In genomic region chr2:30298302-30298701, GRCh38 we compare ENCODE assay signal across 1 cellular context.
TF ChIP-seq lines count a peak whose summit lies in the region.

No MANE protein-coding gene starts in this region.

TF ChIP-seq in GM12878, 131 proteins besides CTCF, POLR2A, EP300 and RAD21 (continued from another document):
- TF ChIP-seq BCLAF1 (IDR thresholded peaks at IDR 0.05) (no peak), SPI1 (IDR thresholded peaks at IDR 0.05; ENCODE audit: borderline replicate concordance, insufficient read depth, low read depth, low read length) (peak; percentile 31; the same call in 1 of the 2 replicates), SMC3 (IDR thresholded peaks at IDR 0.05; ENCODE audit: borderline replicate concordance, low read length) (no peak), ASH2L (IDR thresholded peaks at IDR 0.05; ENCODE audit: borderline replicate concordance, low read depth) (no peak), SREBF1 (IDR thresholded peaks at IDR 0.05; ENCODE audit: low read length) (no peak), CREB1 (IDR thresholded peaks at IDR 0.05; ENCODE audit: low read depth) (no peak), NR2F1 (conservative IDR thresholded peaks at IDR 0.05) (no peak), BRCA1 (IDR thresholded peaks at IDR 0.05; ENCODE audit: low read depth, low read length) (no peak), GATAD2B (conservative IDR thresholded peaks at IDR 0.05; ENCODE audit: low read depth) (no peak), NFXL1 (IDR thresholded peaks at IDR 0.05; ENCODE audit: borderline replicate concordance) (no peak), ZNF274 (IDR thresholded peaks at IDR 0.05; ENCODE audit: insufficient read depth, insufficient read length) (no peak), SMAD5 (IDR thresholded peaks at IDR 0.05; ENCODE audit: low read depth) (no peak), POLR2AphosphoS2 (IDR thresholded peaks at IDR 0.05; ENCODE audit: low read depth, low read length) (no peak), NR2C2 (IDR thresholded peaks at IDR 0.05; ENCODE audit: borderline replicate concordance, control insufficient read depth, insufficient read length, low read depth) (no peak), USF2 (IDR thresholded peaks at IDR 0.05; ENCODE audit: borderline replicate concordance, low read depth, low read length) (no peak), FOS (IDR thresholded peaks at IDR 0.05; ENCODE audit: borderline replicate concordance, extremely low read depth, insufficient read length) (no peak), JUNB (IDR thresholded peaks at IDR 0.05) (peak; percentile 40; the same call in 1 of the 2 replicates), PBX3 (IDR thresholded peaks at IDR 0.05; ENCODE audit: insufficient replicate concordance, low read depth, low read length) (no peak)
